ENCODE assay signal across 13 cellular contexts in the genomic region with DNA sequence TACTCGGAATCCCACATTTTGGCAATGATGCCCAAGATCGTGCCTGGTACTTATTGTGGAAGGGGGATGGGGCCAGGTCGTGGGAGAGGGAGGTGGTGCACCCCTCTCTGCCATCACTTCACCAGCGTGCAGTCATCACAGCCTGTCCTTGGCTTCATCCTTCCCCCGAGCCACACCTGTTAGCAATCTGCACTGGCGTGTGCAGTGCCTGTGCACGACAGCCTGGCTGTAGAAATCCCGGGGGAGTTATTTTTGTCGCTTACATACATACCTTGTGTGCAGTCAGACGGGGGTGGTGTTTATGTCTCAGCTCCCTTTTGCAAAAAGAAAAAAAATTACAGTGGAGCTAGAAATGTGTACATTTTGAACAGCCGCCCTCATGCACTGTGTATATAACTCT.
DNase-seq lines count a peak whose midpoint lies in the region; ATAC-seq and TF ChIP-seq lines count a peak whose summit lies in the region.
"Had no signal": no experiment of that assay in that cellular context is flagged by ENCODE, and none has a peak within 500 bp of the region (broad histone marks: within the 10 kb centered on the region; RNA-seq: fewer than 3 reads in every experiment).

No MANE protein-coding gene starts in this region.

- WGBS in SK-N-SH (ENCODE audit: low lambda C conversion rate), result 56% methylated on average over 10 of the region's 11 CpGs

- no peak overlapping the region for H3K9ac ChIP-seq in SK-N-SH

- TF ChIP-seq RAD21 in SK-N-SH (IDR thresholded peaks at IDR 0.05; ENCODE audit: low read length), result no peak

- in situ Hi-C loops in GM13977 (cut with MboI; ENCODE audit: low pct_unique_long_range_greater_than_20kb, low sequenced_read_pairs, unreplicated experiment), result no loop called here

- CTCF ChIA-PET in SK-N-SH (lab: Yijun Ruan, JAX), result interaction anchor here (1.6 kb wide), 1 partner anchor 11 kb away, joined by 3 read pairs; no protein-coding TSS in a partner anchor

- TF ChIP-seq EP300 in SK-N-SH (IDR thresholded peaks at IDR 0.05; ENCODE audit: borderline replicate concordance in 1 of 2, low read depth in 1 of 2, low read length in 1 of 2), result no peak

- H4K20me1 ChIP-seq in SK-N-SH (ENCODE audit: insufficient read depth), result no peaks in the 10 kb centered on the region

- no peak overlapping the region for H2AFZ ChIP-seq in SK-N-SH (ENCODE audit: low read depth)

- no peaks in the 10 kb centered on the region for H3K9me3 ChIP-seq in SK-N-SH
- H3K9me3 ChIP-seq: stomach had no signal

- no peak overlapping the region for H3K4me3 ChIP-seq in SK-N-SH (ENCODE audit: low read depth in 2 of 2, low read length in 1 of 2)
- H3K4me3 ChIP-seq: stomach had no signal

- H3K9me3 Mint-ChIP-seq in IgD-negative memory B cell, result peaks cover 0 to 2% (median 0%) of the 10 kb centered on the region in 3 donors

- no peaks in the 10 kb centered on the region for H3K9me2 ChIP-seq in SK-N-SH

- no peaks in the 10 kb centered on the region for H3K36me3 ChIP-seq in SK-N-SH (replicated peaks in 1 of 2; ENCODE audit: control insufficient read depth in 1 of 2, insufficient read depth in 2 of 2, low read length in 1 of 2)
- H3K36me3 ChIP-seq: stomach had no signal

- DNase-seq in GM13977 (ENCODE audit: low spot score), result peak; percentile 46
- peak; percentile 90 for DNase-seq in left kidney (ENCODE audit: low read depth, low spot score)
- DNase-seq in SK-N-SH, result no peak
- DNase-seq in NCI-H446 treated with DMSO at 0.1 percent for 48 hours (lab: John Stamatoyannopoulos, UW), result no peak
- no peak for DNase-seq in dedifferentiated amniotic fluid mesenchymal stem cell (ENCODE audit: extremely low spot score)
- DNase-seq: activated CD8-positive, alpha-beta memory T cell treated with anti-CD3 and anti-CD28 coated beads for 24 hours; effector CD8-positive, alpha-beta T cell; NCI-H2029 treated with DMSO at 0.1 percent for 48 hours; stomach; T-cell had no signal

- no peaks in the 10 kb centered on the region for H3K79me2 ChIP-seq in SK-N-SH (ENCODE audit: insufficient read depth)

- peaks cover 1% of the 10 kb centered on the region for H3K36me3 Mint-ChIP-seq in IgD-negative memory B cell
- H3K36me3 Mint-ChIP-seq: T-cell had no signal

- H3K4me2 ChIP-seq in SK-N-SH, result no peak overlapping the region

- peaks cover 23 to 30% (median 24%) of the 10 kb centered on the region in 3 donors for H3K4me1 Mint-ChIP-seq in IgD-negative memory B cell

- no peak for TF ChIP-seq CTCF in GM13977 (IDR thresholded peaks at IDR 0.05; ENCODE audit: extremely low read depth, insufficient read depth, missing control alignments)
- TF ChIP-seq CTCF in SK-N-SH (IDR thresholded peaks at IDR 0.05), result no peak

- POLR2A ChIA-PET in SK-N-SH (lab: Yijun Ruan, JAX), result interaction anchor here (0.7 kb wide), 1 partner anchor 15 kb away, joined by 4 read pairs; no protein-coding TSS in a partner anchor

- no peaks in the 10 kb centered on the region for H3K27me3 Mint-ChIP-seq in IgD-negative memory B cell

- peak overlapping the region; percentile 58 to 89 (median 82) for H3K4me3 Mint-ChIP-seq in IgD-negative memory B cell
- H3K4me3 Mint-ChIP-seq: T-cell had no signal

- no peaks in the 10 kb centered on the region for H3K27me3 ChIP-seq in SK-N-SH (ENCODE audit: insufficient read depth)

- H3K4me1 ChIP-seq in SK-N-SH (ENCODE audit: control insufficient read depth in 1 of 2, insufficient read depth in 2 of 2, low read depth in 1 of 2, low read length in 1 of 2), result peaks cover 0 to 13% of the 10 kb centered on the region in 2 experiments; a peak in 1 of 4 replicates
- H3K4me1 ChIP-seq: stomach had no signal

- no peaks in the 10 kb centered on the region for H3F3A ChIP-seq in SK-N-SH (replicated peaks; ENCODE audit: insufficient read depth)

- no peak overlapping the region for H3K27ac ChIP-seq in SK-N-SH (ENCODE audit: low read depth in 2 of 2, low read length in 1 of 2)
- H3K27ac ChIP-seq: stomach had no signal

- ATAC-seq in GM21367 (IDR thresholded peaks at IDR 0.05; ENCODE audit: unreplicated experiment), result peak; percentile 70
- ATAC-seq in HG02870 (IDR thresholded peaks at IDR 0.05; ENCODE audit: unreplicated experiment), result no peak
- ATAC-seq: T-cell had no signal

- H3K27ac Mint-ChIP-seq in IgD-negative memory B cell, result peak overlapping the region in 1 of 3 donors; percentile 97

TF ChIP-seq in SK-N-SH, 30 proteins besides CTCF, POLR2A, EP300 and RAD21:
- TF ChIP-seq, protein P1, sequence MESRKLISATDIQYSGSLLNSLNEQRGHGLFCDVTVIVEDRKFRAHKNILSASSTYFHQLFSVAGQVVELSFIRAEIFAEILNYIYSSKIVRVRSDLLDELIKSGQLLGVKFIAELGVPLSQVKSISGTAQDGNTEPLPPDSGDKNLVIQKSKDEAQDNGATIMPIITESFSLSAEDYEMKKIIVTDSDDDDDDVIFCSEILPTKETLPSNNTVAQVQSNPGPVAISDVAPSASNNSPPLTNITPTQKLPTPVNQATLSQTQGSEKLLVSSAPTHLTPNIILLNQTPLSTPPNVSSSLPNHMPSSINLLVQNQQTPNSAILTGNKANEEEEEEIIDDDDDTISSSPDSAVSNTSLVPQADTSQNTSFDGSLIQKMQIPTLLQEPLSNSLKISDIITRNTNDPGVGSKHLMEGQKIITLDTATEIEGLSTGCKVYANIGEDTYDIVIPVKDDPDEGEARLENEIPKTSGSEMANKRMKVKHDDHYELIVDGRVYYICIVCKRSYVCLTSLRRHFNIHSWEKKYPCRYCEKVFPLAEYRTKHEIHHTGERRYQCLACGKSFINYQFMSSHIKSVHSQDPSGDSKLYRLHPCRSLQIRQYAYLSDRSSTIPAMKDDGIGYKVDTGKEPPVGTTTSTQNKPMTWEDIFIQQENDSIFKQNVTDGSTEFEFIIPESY (IDR thresholded peaks at IDR 0.05; ENCODE audit: borderline replicate concordance, low read depth), result no peak
- TF ChIP-seq FOXM1 (IDR thresholded peaks at IDR 0.05; ENCODE audit: low read depth) (no peak), MXI1 (IDR thresholded peaks at IDR 0.05; ENCODE audit: low read depth, low read length) (no peak), CHD2 (IDR thresholded peaks at IDR 0.05; ENCODE audit: low read length, partially characterized antibody) (no peak), RFX5 (IDR thresholded peaks at IDR 0.05; ENCODE audit: low read length) (no peak), SIN3A (IDR thresholded peaks at IDR 0.05; ENCODE audit: borderline replicate concordance, low read depth, low read length) (no peak), NRF1 (IDR thresholded peaks at IDR 0.05; ENCODE audit: low read depth, low read length) (no peak), EZH2phosphoT487 (IDR thresholded peaks at IDR 0.05; ENCODE audit: borderline replicate concordance, low read depth) (no peak), YY1 (IDR thresholded peaks at IDR 0.05; ENCODE audit: low read depth) (no peak), FOSL2 (IDR thresholded peaks at IDR 0.05; ENCODE audit: borderline replicate concordance, low read depth) (no peak), GATA2 (CRISPR knock-in tag; IDR thresholded peaks at IDR 0.05) (no peak), TAF1 (IDR thresholded peaks at IDR 0.05; ENCODE audit: borderline replicate concordance, low read depth, low read length) (no peak), TEAD4 (IDR thresholded peaks at IDR 0.05; ENCODE audit: borderline replicate concordance, insufficient read depth) (no peak), RXRA (IDR thresholded peaks at IDR 0.05; ENCODE audit: borderline replicate concordance, low read depth) (no peak), GABPA (IDR thresholded peaks at IDR 0.05; ENCODE audit: low read depth) (no peak), JUND (IDR thresholded peaks at IDR 0.05) (no peak), ELF1 (IDR thresholded peaks at IDR 0.05) (no peak)
- TF ChIP-seq, protein P2, sequence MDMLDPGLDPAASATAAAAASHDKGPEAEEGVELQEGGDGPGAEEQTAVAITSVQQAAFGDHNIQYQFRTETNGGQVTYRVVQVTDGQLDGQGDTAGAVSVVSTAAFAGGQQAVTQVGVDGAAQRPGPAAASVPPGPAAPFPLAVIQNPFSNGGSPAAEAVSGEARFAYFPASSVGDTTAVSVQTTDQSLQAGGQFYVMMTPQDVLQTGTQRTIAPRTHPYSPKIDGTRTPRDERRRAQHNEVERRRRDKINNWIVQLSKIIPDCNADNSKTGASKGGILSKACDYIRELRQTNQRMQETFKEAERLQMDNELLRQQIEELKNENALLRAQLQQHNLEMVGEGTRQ (IDR thresholded peaks at IDR 0.05; ENCODE audit: borderline replicate concordance, low read depth, low read length), result no peak
- TF ChIP-seq, protein P3, sequence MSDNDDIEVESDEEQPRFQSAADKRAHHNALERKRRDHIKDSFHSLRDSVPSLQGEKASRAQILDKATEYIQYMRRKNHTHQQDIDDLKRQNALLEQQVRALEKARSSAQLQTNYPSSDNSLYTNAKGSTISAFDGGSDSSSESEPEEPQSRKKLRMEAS (IDR thresholded peaks at IDR 0.05; ENCODE audit: low read depth), result no peak

Comparison
In these comparisons a context has a peak if more than half of its experiments do, and no peak if none do; other contexts are left out.
1. DNase-seq: peak in GM13977 (single experiment) and left kidney (single experiment); none in SK-N-SH (single experiment), NCI-H446 treated with DMSO at 0.1 percent for 48 hours (single experiment) and dedifferentiated amniotic fluid mesenchymal stem cell (single experiment).